1 cellular context compared by ENCODE assay signal in genomic region chr15:68817304-68818087, GRCh38.
TF ChIP-seq lines count a peak whose summit lies in the region.

No MANE protein-coding gene starts in this region.

TF ChIP-seq in K562, 482 proteins besides CTCF, POLR2A, EP300 and RAD21 (continued from another document):
- TF ChIP-seq SIN3A (IDR thresholded peaks at IDR 0.05; ENCODE audit: borderline replicate concordance in 2 of 2, control insufficient read depth in 1 of 2, low read depth in 2 of 2, low read length in 2 of 2) (peak in 1 of 2 experiments; percentile 27; a peak in 1 of 4 replicates), ZNF695 (CRISPR knock-in tag; IDR thresholded peaks at IDR 0.05) (no peak), ASH1L (IDR thresholded peaks at IDR 0.05; ENCODE audit: borderline replicate concordance, low read depth, partially characterized antibody) (no peak), EP400 (IDR thresholded peaks at IDR 0.05) (peak; percentile 78; the same call in 1 of the 2 replicates), ZBTB1 (CRISPR knock-in tag; IDR thresholded peaks at IDR 0.05; ENCODE audit: borderline replicate concordance, low read depth) (0 out of 2 replicates have a peak, but pooled peaks have one; percentile 42), NCOA6 (IDR thresholded peaks at IDR 0.05) (0 out of 2 replicates have a peak, but pooled peaks have one; percentile 25), GABPB1 (CRISPR knock-in tag; IDR thresholded peaks at IDR 0.05) (no peak), MLLT1 (IDR thresholded peaks at IDR 0.05) (peak in 1 of 2 experiments; percentile 60; a peak in 1 of 4 replicates), ZNF717 (CRISPR knock-in tag; IDR thresholded peaks at IDR 0.05) (no peak), ZFP91 (CRISPR knock-in tag; IDR thresholded peaks at IDR 0.05) (no peak), ZNF592 (IDR thresholded peaks at IDR 0.05) (0 out of 2 replicates have a peak, but pooled peaks have one; percentile 24), PBX2 (CRISPR knock-in tag; IDR thresholded peaks at IDR 0.05; ENCODE audit: low read depth) (no peak), PBX2 (tag; conservative IDR thresholded peaks at IDR 0.05; ENCODE audit: low read depth) (no peak), IRF2 (CRISPR knock-in tag; IDR thresholded peaks at IDR 0.05) (no peak), GTF2E2 (tag; IDR thresholded peaks at IDR 0.05) (peak; percentile 78; the same call in 1 of the 2 replicates), TAF7 (tag; IDR thresholded peaks at IDR 0.05) (peak; percentile 66), ARID4B (CRISPR knock-in tag; IDR thresholded peaks at IDR 0.05) (0 out of 2 replicates have a peak, but pooled peaks have one; percentile 14), KLF13 (tag; IDR thresholded peaks at IDR 0.05; ENCODE audit: borderline replicate concordance, low read depth) (peak; percentile 80; the same call in 1 of the 2 replicates), ZBTB11 (CRISPR knock-in tag; IDR thresholded peaks at IDR 0.05) (0 out of 6 replicates have a peak, but pooled peaks of 2 of the 3 experiments have one; percentile 26 to 36), CBFA2T2 (conservative IDR thresholded peaks at IDR 0.05) (no peak), PHF8 (IDR thresholded peaks at IDR 0.05; ENCODE audit: borderline replicate concordance, low read length) (peak; percentile 57), CHD2 (IDR thresholded peaks at IDR 0.05; ENCODE audit: low read depth, low read length) (peak; percentile 12; the same call in 1 of the 2 replicates), MCM7 (IDR thresholded peaks at IDR 0.05) (no peak), CREM (IDR thresholded peaks at IDR 0.05; ENCODE audit: low read depth) (peak; percentile 49; the same call in 1 of the 2 replicates), ZBED1 (IDR thresholded peaks at IDR 0.05) (no peak), ZBTB9 (CRISPR knock-in tag; IDR thresholded peaks at IDR 0.05) (peak; percentile 16; the same call in 1 of the 2 replicates), FOSL1 (tag; conservative IDR thresholded peaks at IDR 0.05) (peak; percentile 50), ZSCAN29 (IDR thresholded peaks at IDR 0.05) (0 out of 2 replicates have a peak, but pooled peaks have one; percentile 29), ESRRB (CRISPR knock-in tag; IDR thresholded peaks at IDR 0.05; ENCODE audit: borderline replicate concordance) (no peak), ZNF140 (CRISPR knock-in tag; IDR thresholded peaks at IDR 0.05) (no peak), SRSF7 (optimal IDR thresholded peaks at IDR 0.05; ENCODE audit: low read depth, low read length) (no peak), ZNF133 (CRISPR knock-in tag; IDR thresholded peaks at IDR 0.05) (no peak), GABPA (tag; conservative IDR thresholded peaks at IDR 0.05; ENCODE audit: low read depth) (peak; percentile 56), HDAC1 (IDR thresholded peaks at IDR 0.05) (peak in 1 of 2 experiments; percentile 76; a peak in 1 of 4 replicates), IFI16 (CRISPR knock-in tag; IDR thresholded peaks at IDR 0.05) (no peak), RBM14 (IDR thresholded peaks at IDR 0.05; ENCODE audit: borderline replicate concordance, insufficient read depth, low read depth, low read length) (0 out of 2 replicates have a peak, but pooled peaks have one; percentile 81), RB1 (IDR thresholded peaks at IDR 0.05; ENCODE audit: low read depth) (peak; percentile 23; the same call in 1 of the 2 replicates)
